ENCODE assay signal across 22 cellular contexts in genomic region chr13:84959818-84960217, GRCh38.
DNase-seq lines count a peak whose midpoint lies in the region; ATAC-seq, FAIRE-seq and TF ChIP-seq lines count a peak whose summit lies in the region.
"Had no signal": no experiment of that assay in that cellular context is flagged by ENCODE, and none has a peak within 500 bp of the region (broad histone marks: within the 10 kb centered on the region; RNA-seq: fewer than 3 reads in every experiment).

No MANE protein-coding gene starts in this region.

- H3K27ac ChIP-seq in A549 (no peak overlapping the region), IMR-90 (ENCODE audit: insufficient read depth, low read length) (no peak overlapping the region), small intestine (ENCODE audit: low read depth in 1 of 2, low read length in 1 of 2) (no peak overlapping the region)
- H3K27ac ChIP-seq: BLaER1 treated with 17β-estradiol and CSF1 and Interleukin-3, amounts not matched to agents 10 nM and 100 nM; C4-2B had no signal

- H3K14ac ChIP-seq in IMR-90 (replicated peaks; ENCODE audit: low read depth, low read length), result no peak overlapping the region

- intact Hi-C loops in IMR-90 (cut with micrococcal nuclease), result no loop called here

- no peak overlapping the region for H2BK120ac ChIP-seq in IMR-90 (ENCODE audit: low read depth, low read length)

- H2BK20ac ChIP-seq in IMR-90 (ENCODE audit: low read depth, low read length), result no peak overlapping the region

- H4K5ac ChIP-seq in IMR-90 (ENCODE audit: low read depth, low read length), result no peak overlapping the region

- TF ChIP-seq CTCF in A549 (IDR thresholded peaks at IDR 0.05) (no peak), IMR-90 (conservative IDR thresholded peaks at IDR 0.05; ENCODE audit: low read depth, low read length) (no peak)

- H3K4me2 ChIP-seq in A549 (no peak overlapping the region), IMR-90 (ENCODE audit: low read depth, low read length) (no peak overlapping the region)
- H3K4me2 ChIP-seq: BLaER1 treated with 17β-estradiol and CSF1 and Interleukin-3, amounts not matched to agents 10 nM and 100 nM had no signal

- 85% methylated on average over 2 of the region's 2 CpGs for WGBS in A549 (ENCODE audit: missing lambda C conversion rate)
- WGBS in IMR-90 (ENCODE audit: extremely low coverage in 2 of 2, insufficient read length in 1 of 2), 2 experiments, result no CpG with 5 or more reads among the region's 2 CpGs
- WGBS in small intestine, 3 donors, result 44 to 63% (median 46%) methylated on average over 2 of the region's 2 CpGs

- H2BK5ac ChIP-seq in IMR-90 (ENCODE audit: low read depth, low read length, poor library complexity, severe bottlenecking), result no peak overlapping the region

- TF ChIP-seq EP300 in A549 (IDR thresholded peaks at IDR 0.05), result no peak

- no peak overlapping the region for H2AFZ ChIP-seq in IMR-90 (replicated peaks; ENCODE audit: low read length, poor library complexity)

- no peak for FAIRE-seq in A549 (lab: Jason Lieb, UNC)
- peak; percentile 15 for FAIRE-seq in small intestine (lab: Jason Lieb, UNC)
- FAIRE-seq: GM12878, GM12892, GM18507 had no signal

- DNase-seq in A549 (ENCODE audit: low read depth in 1 of 2, low spot score in 1 of 2) (no peak), IMR-90 (no peak), small intestine (no peak), NOMO-1 treated with DMSO at 0.1 percent for 48 hours (lab: John Stamatoyannopoulos, UW; ENCODE audit: unreplicated experiment) (no peak)
- DNase-seq: 8988T; AML-193; CD4-positive, alpha-beta T cell; CD8-positive, alpha-beta memory T cell; COR-L47; DMS 273 treated with DMSO at 0.1 percent for 48 hours; DMS153; DMS53; DMS79; DND-41; EL; GDM1 had no signal

- no peak for TF ChIP-seq POLR2A in A549 (IDR thresholded peaks at IDR 0.05; ENCODE audit: low read length)
- TF ChIP-seq POLR2A in IMR-90 (IDR thresholded peaks at IDR 0.05; ENCODE audit: low read depth, low read length), result no peak

- H2BK15ac ChIP-seq in IMR-90 (ENCODE audit: low read depth, low read length), result no peak overlapping the region

- POLR2A ChIA-PET in A549 (lab: Yijun Ruan, JAX) (no interaction called here), IMR-90 (lab: Charles Lee; ENCODE audit: unreplicated experiment) (no interaction called here)

- in situ Hi-C loops in IMR-90 (cut with MboI; ENCODE audit: low sequenced_read_pairs), result no loop called here

- CTCF ChIA-PET in A549 (lab: Yijun Ruan, JAX) (no interaction called here), IMR-90 (lab: Yijun Ruan, JAX) (no interaction called here)

- H4K91ac ChIP-seq in IMR-90 (ENCODE audit: insufficient read depth, low read depth, low read length), result no peak overlapping the region

- no peak overlapping the region for H2AK9ac ChIP-seq in IMR-90 (replicated peaks; ENCODE audit: low read depth, low read length, poor library complexity)

- no peaks in the 10 kb centered on the region for H4K20me1 ChIP-seq in IMR-90 (ENCODE audit: insufficient read depth, low read length)
- H4K20me1 ChIP-seq: BLaER1 treated with 17β-estradiol and CSF1 and Interleukin-3, amounts not matched to agents 10 nM and 100 nM had no signal

- H3K9me3 ChIP-seq in A549 (no peaks in the 10 kb centered on the region), IMR-90 (ENCODE audit: control insufficient read depth, insufficient read depth, low read length) (no peaks in the 10 kb centered on the region), small intestine (ENCODE audit: control insufficient read depth, low read depth) (peaks cover 2% of the 10 kb centered on the region)

- H3K56ac ChIP-seq in IMR-90 (ENCODE audit: extremely low read depth, insufficient read depth, low read length), result no peak overlapping the region

- ATAC-seq in A549 (no peak), IMR-90 (ENCODE audit: low read depth) (no peak), esophagus mucosa (no peak)
- ATAC-seq: GM12878 had no signal

- no peaks in the 10 kb centered on the region for H3K4me1 ChIP-seq in A549
- no peaks in the 10 kb centered on the region for H3K4me1 ChIP-seq in IMR-90 (ENCODE audit: control insufficient read depth, insufficient read depth, low read length)
- H3K4me1 ChIP-seq in small intestine (ENCODE audit: control insufficient read depth in 2 of 2, insufficient read depth in 1 of 2, low read depth in 1 of 2, low read length in 1 of 2), result no peaks in the 10 kb centered on the region

- H2AK5ac ChIP-seq in IMR-90 (ENCODE audit: low read depth, low read length), result no peak overlapping the region

- H3K9ac ChIP-seq in IMR-90 (ENCODE audit: low read depth, low read length), result no peak overlapping the region
- H3K9ac ChIP-seq: BLaER1 treated with 17β-estradiol and CSF1 and Interleukin-3, amounts not matched to agents 10 nM and 100 nM had no signal

- dilution Hi-C loops in IMR-90 (cut with HindIII; ENCODE audit: low sequenced_read_pairs, unreplicated experiment), result no loop called here

- TF ChIP-seq RAD21 in A549 (conservative IDR thresholded peaks at IDR 0.05 in 1 of 2, IDR thresholded peaks at IDR 0.05 in 1 of 2), result no peak
- no peak for TF ChIP-seq RAD21 in IMR-90 (IDR thresholded peaks at IDR 0.05; ENCODE audit: low read length)

- BruUV-seq in IMR-90 (replicated peaks; lab: Mats Ljungman, UMichigan), result no TSS peak

- no peaks in the 10 kb centered on the region for H3K79me1 ChIP-seq in IMR-90 (ENCODE audit: low read depth in 1 of 2, low read length in 2 of 2)

- H3K4ac ChIP-seq in IMR-90 (ENCODE audit: low read depth, low read length), result no peak overlapping the region

- no peaks in the 10 kb centered on the region for H3K9me1 ChIP-seq in IMR-90 (ENCODE audit: insufficient read depth, low read length)

- no peak overlapping the region for H3K18ac ChIP-seq in IMR-90 (ENCODE audit: low read depth, low read length)

- H3K4me3 ChIP-seq in A549, result no peak overlapping the region
- no peak overlapping the region for H3K4me3 ChIP-seq in IMR-90 (ENCODE audit: insufficient read depth, low read depth, low read length)
- no peak overlapping the region for H3K4me3 ChIP-seq in small intestine (ENCODE audit: low read depth in 1 of 2, low read length in 2 of 2)
- H3K4me3 ChIP-seq: BLaER1 treated with 17β-estradiol and CSF1 and Interleukin-3, amounts not matched to agents 10 nM and 100 nM; GM12878 had no signal

- H4K8ac ChIP-seq in IMR-90 (ENCODE audit: low read depth in 2 of 2, low read length in 2 of 2), result no peak overlapping the region

- H3K27me3 ChIP-seq in IMR-90 (ENCODE audit: control insufficient read depth, insufficient read depth, low read length) (no peaks in the 10 kb centered on the region), small intestine (ENCODE audit: control insufficient read depth in 2 of 2, insufficient read depth in 2 of 2, low read length in 2 of 2) (no peaks in the 10 kb centered on the region)
- H3K27me3 ChIP-seq: BLaER1 treated with 17β-estradiol and CSF1 and Interleukin-3, amounts not matched to agents 10 nM and 100 nM had no signal

- H3K36me3 ChIP-seq in IMR-90 (ENCODE audit: control insufficient read depth, insufficient read depth, low read length), result no peaks in the 10 kb centered on the region
- H3K36me3 ChIP-seq in small intestine (ENCODE audit: control insufficient read depth in 2 of 2, insufficient read depth in 2 of 2, low read length in 2 of 2), result no peaks in the 10 kb centered on the region
- H3K36me3 ChIP-seq: BLaER1 treated with 17β-estradiol and CSF1 and Interleukin-3, amounts not matched to agents 10 nM and 100 nM had no signal

- no peak overlapping the region for H3K23ac ChIP-seq in IMR-90 (ENCODE audit: low read depth, low read length)

TF ChIP-seq in A549, 52 proteins besides CTCF, POLR2A, EP300 and RAD21:
- TF ChIP-seq MAFK (IDR thresholded peaks at IDR 0.05; ENCODE audit: partially characterized antibody) (peak; percentile 55), GATA3 (IDR thresholded peaks at IDR 0.05; ENCODE audit: borderline replicate concordance) (no peak)

TF ChIP-seq in IMR-90, 13 proteins besides CTCF, POLR2A, EP300 and RAD21:
- TF ChIP-seq MAFK (IDR thresholded peaks at IDR 0.05; ENCODE audit: low read depth, low read length), result peak; percentile 55
- no peak for TF ChIP-seq RCOR1 (IDR thresholded peaks at IDR 0.05; ENCODE audit: insufficient replicate concordance, low read length)
- TF ChIP-seq BHLHE40 (IDR thresholded peaks at IDR 0.05; ENCODE audit: low read depth, low read length), result no peak
- TF ChIP-seq CEBPB (IDR thresholded peaks at IDR 0.05; ENCODE audit: low read depth, low read length), result no peak
- TF ChIP-seq RFX5 (IDR thresholded peaks at IDR 0.05; ENCODE audit: low read depth, low read length), result no peak
- no peak for TF ChIP-seq MAZ (IDR thresholded peaks at IDR 0.05; ENCODE audit: borderline replicate concordance, low read depth, low read length)
- no peak for TF ChIP-seq CHD1 (IDR thresholded peaks at IDR 0.05; ENCODE audit: low read depth, low read length)
